6 cellular contexts compared by ENCODE assay signal in the genomic region with DNA sequence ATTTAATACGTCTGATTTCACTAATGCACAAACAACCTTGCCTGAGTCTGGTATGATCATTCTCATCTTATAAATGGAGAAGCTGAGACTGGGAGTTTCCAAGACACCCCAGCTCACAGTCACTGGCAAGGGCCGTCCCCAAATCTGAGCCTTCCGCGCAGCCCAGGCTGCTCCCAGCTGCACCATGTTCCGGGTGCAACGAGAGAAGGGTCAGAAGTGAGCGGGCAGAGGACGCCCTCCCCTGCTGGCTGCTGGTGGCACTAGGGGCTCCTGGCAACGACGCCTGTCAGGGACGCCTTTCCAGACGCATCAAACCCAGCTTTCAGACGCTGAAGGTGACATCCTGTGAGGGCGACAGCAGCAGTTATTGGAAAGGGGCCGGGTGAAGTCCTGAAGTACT.
"Had no signal": no experiment of that assay in that cellular context is flagged by ENCODE, and none has a peak within 500 bp of the region (broad histone marks: within the 10 kb centered on the region; RNA-seq: fewer than 3 reads in every experiment).

No MANE protein-coding gene starts in this region.

- H3K4me2 ChIP-seq: GM23338 had no signal

- H3K4me3 ChIP-seq: GM23338 had no signal

- DNase-seq: H9, HCEC 1CT had no signal

- ATAC-seq: GM23338 had no signal

- FAIRE-seq: H1, H54, HTR-8/SVneo had no signal
